10 cellular contexts compared by ENCODE assay signal in the genomic region with DNA sequence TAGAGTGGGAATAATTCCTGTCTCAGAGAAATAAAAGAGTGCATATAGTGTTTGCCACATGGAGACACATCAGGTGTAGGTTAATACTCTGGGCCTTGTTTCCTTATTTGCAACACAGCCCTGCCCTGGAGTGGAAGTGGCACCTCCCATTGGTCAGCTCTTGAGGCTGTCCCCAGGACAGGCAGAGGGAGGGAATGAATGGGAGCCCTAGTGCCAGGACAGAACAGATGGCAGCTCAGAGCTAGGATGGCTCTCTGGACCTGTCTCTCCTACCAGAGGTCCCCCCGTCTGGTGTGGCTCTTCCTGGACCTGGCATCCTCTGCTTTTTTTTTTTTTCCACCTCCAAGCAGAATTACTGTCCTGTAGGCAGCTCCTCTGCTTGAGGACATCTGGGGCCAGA. TPM values are rescaled to one million over a fixed set of nuclear protein-coding genes. Genes with fewer than 3 reads are reported as not detected.
DNase-seq lines count a peak whose midpoint lies in the region; ATAC-seq and TF ChIP-seq lines count a peak whose summit lies in the region.
"Had no signal": no experiment of that assay in that cellular context is flagged by ENCODE, and none has a peak within 500 bp of the region (broad histone marks: within the 10 kb centered on the region; RNA-seq: fewer than 3 reads in every experiment).

No MANE protein-coding gene starts in this region.

- TF ChIP-seq CTCF in GM23338 (conservative IDR thresholded peaks at IDR 0.05; ENCODE audit: low read depth in 2 of 2) = no peak
- TF ChIP-seq CTCF in WTC11 (IDR thresholded peaks at IDR 0.05) = no peak
- no peak for TF ChIP-seq CTCF in foreskin fibroblast (IDR thresholded peaks at IDR 0.05; ENCODE audit: low read depth, low read length)

- H2AFZ ChIP-seq in GM23338 = no peak overlapping the region

- H3K27me3 ChIP-seq in GM23338 (ENCODE audit: insufficient read depth) (no peaks in the 10 kb centered on the region), rectal smooth muscle tissue (ENCODE audit: control insufficient read depth, insufficient read depth, low read length) (no peaks in the 10 kb centered on the region)
- H3K27me3 ChIP-seq: Peyer's patch, right lobe of liver had no signal

- peaks cover 3% of the 10 kb centered on the region; the same call in 1 of the 2 replicates for H3F3A ChIP-seq in GM23338 (replicated peaks; ENCODE audit: low read depth)

- peak overlapping the region; percentile 92 for H3K27ac Mint-ChIP-seq in GM23338
- H3K27ac Mint-ChIP-seq in WTC11 = peak overlapping the region; percentile 92

- POLR2A ChIA-PET in WTC11 (lab: Charles Lee) = interaction anchor here (0.6 to 1.3 kb wide), 3 partner anchors 25 to 176 kb away, joined by 3 to 5 read pairs (median 5); a partner anchor contains a TSS

- peak overlapping the region; percentile 63; the same call in 1 of the 2 replicates for H3K4me2 ChIP-seq in GM23338

- H3K4me3 ChIP-seq in GM23338 (peak overlapping the region; percentile 34; the same call in 1 of the 2 replicates), foreskin fibroblast (ENCODE audit: low read depth in 1 of 2, low read length in 2 of 2) (peak overlapping the region; percentile 64 to 65), rectal smooth muscle tissue (ENCODE audit: low read length) (peak overlapping the region; percentile 58)

- no peaks in the 10 kb centered on the region for H3K9me3 Mint-ChIP-seq in GM23338
- no peaks in the 10 kb centered on the region for H3K9me3 Mint-ChIP-seq in WTC11

- no peak overlapping the region for H3K9ac ChIP-seq in rectal smooth muscle tissue (ENCODE audit: low read length)

- H3K4me1 Mint-ChIP-seq in GM23338 = peaks cover 33% of the 10 kb centered on the region
- peaks cover 37% of the 10 kb centered on the region for H3K4me1 Mint-ChIP-seq in WTC11

- H4K20me1 ChIP-seq in GM23338 (replicated peaks; ENCODE audit: insufficient read depth) = peaks cover 12% of the 10 kb centered on the region

- H3K4me1 ChIP-seq in GM23338 (ENCODE audit: insufficient read depth) (peaks cover 26% of the 10 kb centered on the region; the same call in 1 of the 2 replicates), rectal smooth muscle tissue (ENCODE audit: control insufficient read depth, insufficient read depth, low read length) (peaks cover 19% of the 10 kb centered on the region)

- peak; percentile 26 for ATAC-seq in GM23338
- peak; percentile 30 for ATAC-seq in WTC11
- no peak for ATAC-seq in HG02642 (IDR thresholded peaks at IDR 0.05; ENCODE audit: poor library complexity, unreplicated experiment)
- ATAC-seq in HG03565 (IDR thresholded peaks at IDR 0.05; ENCODE audit: unreplicated experiment) = no peak
- no peak for ATAC-seq in GM21825 (IDR thresholded peaks at IDR 0.05; ENCODE audit: unreplicated experiment)

- H3K27me3 Mint-ChIP-seq in GM23338 (ENCODE audit: insufficient read depth, low read depth, poor library complexity) (peaks cover 3% of the 10 kb centered on the region), WTC11 (ENCODE audit: low read depth) (no peaks in the 10 kb centered on the region)

- peak overlapping the region; percentile 62 for H3K4me3 Mint-ChIP-seq in GM23338
- peak overlapping the region; percentile 64 for H3K4me3 Mint-ChIP-seq in WTC11

- DNase-seq in GM23338 (ENCODE audit: low spot score) (no peak), WTC11 (ENCODE audit: low spot score) (no peak), foreskin fibroblast (no peak), NCI-H1092 treated with DMSO at 0.1 percent for 48 hours (lab: John Stamatoyannopoulos, UW) (no peak)

- CTCF ChIA-PET in WTC11 (lab: Charles Lee) = interaction anchor here (0.6 to 6.2 kb wide), 9 partner anchors 23 to 159 kb away, joined by 3 to 53 read pairs (median 8); a partner anchor contains a TSS

- H3K27ac ChIP-seq in GM23338 (ENCODE audit: low read depth) (peak overlapping the region; percentile 7), rectal smooth muscle tissue (ENCODE audit: low read depth, low read length) (no peak overlapping the region)
- H3K27ac ChIP-seq: Peyer's patch, right lobe of liver had no signal

- H3K36me3 ChIP-seq in GM23338 (ENCODE audit: insufficient read depth) = no peaks in the 10 kb centered on the region
- H3K36me3 ChIP-seq in rectal smooth muscle tissue (ENCODE audit: control insufficient read depth, insufficient read depth, low read length) = peaks cover 4% of the 10 kb centered on the region
- H3K36me3 ChIP-seq: Peyer's patch, right lobe of liver had no signal

- peaks cover 8% of the 10 kb centered on the region; the same call in 1 of the 2 replicates for H3K79me2 ChIP-seq in GM23338 (replicated peaks; ENCODE audit: insufficient read depth)

- 0 out of 2 replicates have a peak, but pooled peaks cover 7% of the 10 kb centered on the region for H3K9me2 ChIP-seq in GM23338 (ENCODE audit: insufficient read depth)

- peaks cover 4% of the 10 kb centered on the region; the same call in 2 of the 3 replicates for H3K36me3 Mint-ChIP-seq in GM23338 (ENCODE audit: low read depth)
- no peaks in the 10 kb centered on the region for H3K36me3 Mint-ChIP-seq in WTC11

TF ChIP-seq in GM23338, 12 proteins besides CTCF, POLR2A, EP300 and RAD21 (continues in another document):
- TF ChIP-seq POLR2AphosphoS5 (IDR thresholded peaks at IDR 0.05; ENCODE audit: low read depth) (no peak), CREB1 (CRISPR knock-in tag; IDR thresholded peaks at IDR 0.05; ENCODE audit: low read depth) (no peak), ZNF114 (CRISPR knock-in tag; IDR thresholded peaks at IDR 0.05) (no peak), JUNB (IDR thresholded peaks at IDR 0.05; ENCODE audit: unreplicated experiment) (no peak), EZH2 (IDR thresholded peaks at IDR 0.05; ENCODE audit: low read depth, unreplicated experiment) (no peak), STAT1 (IDR thresholded peaks at IDR 0.05; ENCODE audit: unreplicated experiment) (no peak), ZNF331 (CRISPR knock-in tag; IDR thresholded peaks at IDR 0.05; ENCODE audit: low read depth) (no peak), NANOG (IDR thresholded peaks at IDR 0.05; ENCODE audit: borderline replicate concordance) (no peak)

TF ChIP-seq in WTC11, 78 proteins besides CTCF, POLR2A, EP300 and RAD21 (continues in another document):
- TF ChIP-seq SOX15 (CRISPR knock-in tag; IDR thresholded peaks at IDR 0.05) (no peak), TEAD1 (CRISPR knock-in tag; IDR thresholded peaks at IDR 0.05) (no peak), GABPB1 (CRISPR knock-in tag; IDR thresholded peaks at IDR 0.05) (no peak), JUN (CRISPR knock-in tag; IDR thresholded peaks at IDR 0.05) (no peak)
- TF ChIP-seq, protein P1, sequence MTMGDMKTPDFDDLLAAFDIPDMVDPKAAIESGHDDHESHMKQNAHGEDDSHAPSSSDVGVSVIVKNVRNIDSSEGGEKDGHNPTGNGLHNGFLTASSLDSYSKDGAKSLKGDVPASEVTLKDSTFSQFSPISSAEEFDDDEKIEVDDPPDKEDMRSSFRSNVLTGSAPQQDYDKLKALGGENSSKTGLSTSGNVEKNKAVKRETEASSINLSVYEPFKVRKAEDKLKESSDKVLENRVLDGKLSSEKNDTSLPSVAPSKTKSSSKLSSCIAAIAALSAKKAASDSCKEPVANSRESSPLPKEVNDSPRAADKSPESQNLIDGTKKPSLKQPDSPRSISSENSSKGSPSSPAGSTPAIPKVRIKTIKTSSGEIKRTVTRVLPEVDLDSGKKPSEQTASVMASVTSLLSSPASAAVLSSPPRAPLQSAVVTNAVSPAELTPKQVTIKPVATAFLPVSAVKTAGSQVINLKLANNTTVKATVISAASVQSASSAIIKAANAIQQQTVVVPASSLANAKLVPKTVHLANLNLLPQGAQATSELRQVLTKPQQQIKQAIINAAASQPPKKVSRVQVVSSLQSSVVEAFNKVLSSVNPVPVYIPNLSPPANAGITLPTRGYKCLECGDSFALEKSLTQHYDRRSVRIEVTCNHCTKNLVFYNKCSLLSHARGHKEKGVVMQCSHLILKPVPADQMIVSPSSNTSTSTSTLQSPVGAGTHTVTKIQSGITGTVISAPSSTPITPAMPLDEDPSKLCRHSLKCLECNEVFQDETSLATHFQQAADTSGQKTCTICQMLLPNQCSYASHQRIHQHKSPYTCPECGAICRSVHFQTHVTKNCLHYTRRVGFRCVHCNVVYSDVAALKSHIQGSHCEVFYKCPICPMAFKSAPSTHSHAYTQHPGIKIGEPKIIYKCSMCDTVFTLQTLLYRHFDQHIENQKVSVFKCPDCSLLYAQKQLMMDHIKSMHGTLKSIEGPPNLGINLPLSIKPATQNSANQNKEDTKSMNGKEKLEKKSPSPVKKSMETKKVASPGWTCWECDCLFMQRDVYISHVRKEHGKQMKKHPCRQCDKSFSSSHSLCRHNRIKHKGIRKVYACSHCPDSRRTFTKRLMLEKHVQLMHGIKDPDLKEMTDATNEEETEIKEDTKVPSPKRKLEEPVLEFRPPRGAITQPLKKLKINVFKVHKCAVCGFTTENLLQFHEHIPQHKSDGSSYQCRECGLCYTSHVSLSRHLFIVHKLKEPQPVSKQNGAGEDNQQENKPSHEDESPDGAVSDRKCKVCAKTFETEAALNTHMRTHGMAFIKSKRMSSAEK (CRISPR knock-in tag; IDR thresholded peaks at IDR 0.05; ENCODE audit: borderline replicate concordance) = no peak
- TF ChIP-seq, protein P2, sequence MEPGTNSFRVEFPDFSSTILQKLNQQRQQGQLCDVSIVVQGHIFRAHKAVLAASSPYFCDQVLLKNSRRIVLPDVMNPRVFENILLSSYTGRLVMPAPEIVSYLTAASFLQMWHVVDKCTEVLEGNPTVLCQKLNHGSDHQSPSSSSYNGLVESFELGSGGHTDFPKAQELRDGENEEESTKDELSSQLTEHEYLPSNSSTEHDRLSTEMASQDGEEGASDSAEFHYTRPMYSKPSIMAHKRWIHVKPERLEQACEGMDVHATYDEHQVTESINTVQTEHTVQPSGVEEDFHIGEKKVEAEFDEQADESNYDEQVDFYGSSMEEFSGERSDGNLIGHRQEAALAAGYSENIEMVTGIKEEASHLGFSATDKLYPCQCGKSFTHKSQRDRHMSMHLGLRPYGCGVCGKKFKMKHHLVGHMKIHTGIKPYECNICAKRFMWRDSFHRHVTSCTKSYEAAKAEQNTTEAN (CRISPR knock-in tag; IDR thresholded peaks at IDR 0.05) = no peak

RNA-seq across cellular contexts. Expression of a gene that starts 35.6 kb away (rescaled TPM):
- total RNA-seq in GM23338 (2014; rRNA removed; shearing (Covaris generic)) = 35.5 and 39.8 TPM in 2 replicates
- 12.5 and 14.9 TPM in 2 replicates for polyA plus RNA-seq in GM23338 (2016; fragmentation: Nextera tagmentation; extraction: Ambion mirVana)
- 33.1 to 42.8 TPM (median 33.6 TPM) in 3 replicates for total RNA-seq in WTC11 (2021)

RNA-seq across cellular contexts. Expression of a gene that starts 44.6 kb away (rescaled TPM):
- total RNA-seq in GM23338 (2014; rRNA removed; shearing (Covaris generic)) = 1.6 and 2.2 TPM in 2 replicates
- 1.1 and 1.5 TPM in 2 replicates for polyA plus RNA-seq in GM23338 (2016; fragmentation: Nextera tagmentation; extraction: Ambion mirVana)
- 1.6 to 2.1 TPM (median 2.0 TPM) in 3 replicates for total RNA-seq in WTC11 (2021)

Comparison
In these comparisons a context has a peak if more than half of its experiments do, and no peak if none do; other contexts are left out.
1. ATAC-seq: peak in GM23338 (single experiment) and WTC11 (single experiment); none in HG02642 (single experiment), HG03565 (single experiment) and GM21825 (single experiment).
2. Peak in every context shown above with its lines, with median percentiles within 50 percentile points of each other: H3K4me3 ChIP-seq.